In genomic region chrX:17595456-17596035, GRCh38 we compare ENCODE assay signal across 12 cellular contexts.
A peak's percentile ranks its signal among the peaks of the same experiment; 100 is the strongest.
DNase-seq lines count a peak whose midpoint lies in the region; ATAC-seq and TF ChIP-seq lines count a peak whose summit lies in the region.
"Had no signal": no experiment of that assay in that cellular context is flagged by ENCODE, and none has a peak within 500 bp of the region (broad histone marks: within the 10 kb centered on the region; RNA-seq: fewer than 3 reads in every experiment).

No MANE protein-coding gene starts in this region.

- TF ChIP-seq POLR2A in adrenal gland (IDR thresholded peaks at IDR 0.05): no peak

- H3K4me1 ChIP-seq in tibial artery (peaks cover 0 to 83% (median 23%) of the 10 kb centered on the region in 4 donors), adrenal gland (replicated peaks in 1 of 2) (peaks cover 8 to 14% of the 10 kb centered on the region in 2 donors)

- 57 to 70% (median 60%) methylated on average over 3 of the region's 3 CpGs for WGBS in adrenal gland, 4 donors

- H3K27me3 ChIP-seq in tibial artery (no peaks in the 10 kb centered on the region), adrenal gland (no peaks in the 10 kb centered on the region)

- H3K4me3 ChIP-seq in epithelial cell of proximal tubule (ENCODE audit: low read depth, low read length) (peak overlapping the region; percentile 22), tibial artery (no peak overlapping the region), adrenal gland (no peak overlapping the region)

- H3K27ac ChIP-seq in tibial artery: peak overlapping the region; percentile 64 to 75
- H3K27ac ChIP-seq in adrenal gland: no peak overlapping the region

- intact Hi-C loops in tibial artery (cut with DNase I; ENCODE audit: low total_unique reads) (no loop called here), adrenal gland (cut with DNase I) (no loop called here)

- no peaks in the 10 kb centered on the region for H3K36me3 ChIP-seq in tibial artery
- H3K36me3 ChIP-seq in adrenal gland (replicated peaks in 1 of 2): no peaks in the 10 kb centered on the region

- H3K9me3 ChIP-seq in tibial artery (no peaks in the 10 kb centered on the region), adrenal gland (replicated peaks in 1 of 3) (no peaks in the 10 kb centered on the region)

- TF ChIP-seq CTCF in epithelial cell of proximal tubule (conservative IDR thresholded peaks at IDR 0.05; ENCODE audit: low read depth, low read length) (no peak), tibial artery (IDR thresholded peaks at IDR 0.05) (no peak), adrenal gland (IDR thresholded peaks at IDR 0.05) (no peak)

- no peak for DNase-seq in epithelial cell of proximal tubule (ENCODE audit: low read depth)
- DNase-seq in tibial artery: no peak
- DNase-seq in germinal center (ENCODE audit: low spot score): no peak
- DNase-seq in GM19238 (ENCODE audit: insufficient read length, low spot score): no peak
- DNase-seq in adrenal gland: no peak
- DNase-seq: cortex of kidney; NCI-H1048; stimulated activated naive CD8-positive, alpha-beta T cell treated with anti-CD3 and anti-CD28 coated beads, Interleukin-15, amount 100 ng/mL, for 72 hours had no signal

- ATAC-seq in GM19463 (IDR thresholded peaks at IDR 0.05; ENCODE audit: unreplicated experiment) (peak; percentile 80), HG03521 (IDR thresholded peaks at IDR 0.05; ENCODE audit: unreplicated experiment) (peak; percentile 59), HG03039 (IDR thresholded peaks at IDR 0.05; ENCODE audit: unreplicated experiment) (no peak)
- ATAC-seq: HCT116; stimulated activated naive CD8-positive, alpha-beta T cell treated with anti-CD3 and anti-CD28 coated beads, Interleukin-15, amount 100 ng/mL, for 72 hours had no signal

Comparison
In these comparisons a context has a peak if more than half of its experiments do, and no peak if none do; other contexts are left out.
1. H3K27ac ChIP-seq: peak in tibial artery (2 of 2); none in adrenal gland (0 of 5).